ENCODE assay signal across 23 cellular contexts in genomic region chr7:140928491-140929309, GRCh38.
"Had no signal": no experiment of that assay in that cellular context is flagged by ENCODE, and none has a peak within 500 bp of the region (broad histone marks: within the 10 kb centered on the region; RNA-seq: fewer than 3 reads in every experiment).

No MANE protein-coding gene starts in this region.

- H3K9me3 ChIP-seq: esophagus squamous epithelium, right atrium auricular region, suprapubic skin, tibial artery had no signal

- H3K36me3 Mint-ChIP-seq: activated CD4-positive, alpha-beta memory T cell treated with anti-CD3 and anti-CD28 coated beads for 36 hours; activated naive CD4-positive, alpha-beta T cell treated with anti-CD3 and anti-CD28 coated beads, Interleukin-2, amount 10 ng/mL, durations not matched to agents 7 days and 5 days; naive B cell had no signal

- H3K27me3 ChIP-seq: right atrium auricular region, suprapubic skin, tibial artery had no signal

- H3K36me3 ChIP-seq: esophagus squamous epithelium, left ventricle myocardium inferior, right atrium auricular region, suprapubic skin, tibial artery had no signal

- DNase-seq: activated CD4-positive, alpha-beta memory T cell treated with anti-CD3 and anti-CD28 coated beads for 36 hours; activated CD4-positive, alpha-beta T cell treated with anti-CD3 and anti-CD28 coated beads for 48 hours; activated CD8-positive, alpha-beta memory T cell treated with anti-CD3 and anti-CD28 coated beads, Interleukin-2, amount 50 U/mL, for 4 hours; activated gamma-delta T cell; activated naive CD4-positive, alpha-beta T cell treated with anti-CD3 and anti-CD28 coated beads, Interleukin-2, amount 10 ng/mL, durations not matched to agents 7 days and 5 days; activated T-cell treated with anti-CD3 and anti-CD28 coated beads, Interleukin-2, amount 50 U/mL, for 1 hour; amniotic stem cell; dermis blood vessel endothelial cell; effector CD4-positive, alpha-beta T cell; esophagus squamous epithelium; left ventricle myocardium inferior; naive B cell; nucleus accumbens; stimulated activated naive CD4-positive, alpha-beta T cell; T-helper 9 cell; tibial artery had no signal

- H3K27ac Mint-ChIP-seq: activated CD4-positive, alpha-beta memory T cell treated with anti-CD3 and anti-CD28 coated beads for 36 hours; activated naive CD4-positive, alpha-beta T cell treated with anti-CD3 and anti-CD28 coated beads, Interleukin-2, amount 10 ng/mL, durations not matched to agents 7 days and 5 days; activated T-helper 1 cell treated with anti-CD3 and anti-CD28 coated beads, Interleukin-12 subunit alpha, Interleukin-12 subunit beta, Interleukin-2, Interleukin-4 antibody, amounts not matched to agents 30 ng/mL and 10 ng/mL and 1 ng/mL, durations not matched to agents 14 hours and 24 hours and 36 hours had no signal

- H3K4me3 ChIP-seq: esophagus squamous epithelium, left ventricle myocardium inferior, lung, right atrium auricular region, suprapubic skin, tibial artery had no signal

- H3K27ac ChIP-seq: epithelial cell of prostate, esophagus squamous epithelium, left ventricle myocardium inferior, right atrium auricular region, suprapubic skin, tibial artery, VCaP had no signal

- H3K4me3 Mint-ChIP-seq: activated CD4-positive, alpha-beta memory T cell treated with anti-CD3 and anti-CD28 coated beads for 36 hours; activated naive CD4-positive, alpha-beta T cell treated with anti-CD3 and anti-CD28 coated beads, Interleukin-2, amount 10 ng/mL, durations not matched to agents 7 days and 5 days; activated T-helper 1 cell treated with anti-CD3 and anti-CD28 coated beads, Interleukin-12 subunit alpha, Interleukin-12 subunit beta, Interleukin-2, Interleukin-4 antibody, amounts not matched to agents 30 ng/mL and 10 ng/mL and 1 ng/mL, durations not matched to agents 14 hours and 24 hours and 36 hours; central memory CD8-positive, alpha-beta T cell had no signal

- H3K9me3 Mint-ChIP-seq: activated CD4-positive, alpha-beta memory T cell treated with anti-CD3 and anti-CD28 coated beads for 36 hours; activated naive CD4-positive, alpha-beta T cell treated with anti-CD3 and anti-CD28 coated beads, Interleukin-2, amount 10 ng/mL, durations not matched to agents 7 days and 5 days; activated T-helper 1 cell treated with anti-CD3 and anti-CD28 coated beads, Interleukin-12 subunit alpha, Interleukin-12 subunit beta, Interleukin-2, Interleukin-4 antibody, amounts not matched to agents 30 ng/mL and 10 ng/mL and 1 ng/mL, durations not matched to agents 14 hours and 24 hours and 36 hours had no signal

- H3K4me1 ChIP-seq: right atrium auricular region had no signal
